8 cellular contexts compared by ENCODE assay signal in the genomic region with DNA sequence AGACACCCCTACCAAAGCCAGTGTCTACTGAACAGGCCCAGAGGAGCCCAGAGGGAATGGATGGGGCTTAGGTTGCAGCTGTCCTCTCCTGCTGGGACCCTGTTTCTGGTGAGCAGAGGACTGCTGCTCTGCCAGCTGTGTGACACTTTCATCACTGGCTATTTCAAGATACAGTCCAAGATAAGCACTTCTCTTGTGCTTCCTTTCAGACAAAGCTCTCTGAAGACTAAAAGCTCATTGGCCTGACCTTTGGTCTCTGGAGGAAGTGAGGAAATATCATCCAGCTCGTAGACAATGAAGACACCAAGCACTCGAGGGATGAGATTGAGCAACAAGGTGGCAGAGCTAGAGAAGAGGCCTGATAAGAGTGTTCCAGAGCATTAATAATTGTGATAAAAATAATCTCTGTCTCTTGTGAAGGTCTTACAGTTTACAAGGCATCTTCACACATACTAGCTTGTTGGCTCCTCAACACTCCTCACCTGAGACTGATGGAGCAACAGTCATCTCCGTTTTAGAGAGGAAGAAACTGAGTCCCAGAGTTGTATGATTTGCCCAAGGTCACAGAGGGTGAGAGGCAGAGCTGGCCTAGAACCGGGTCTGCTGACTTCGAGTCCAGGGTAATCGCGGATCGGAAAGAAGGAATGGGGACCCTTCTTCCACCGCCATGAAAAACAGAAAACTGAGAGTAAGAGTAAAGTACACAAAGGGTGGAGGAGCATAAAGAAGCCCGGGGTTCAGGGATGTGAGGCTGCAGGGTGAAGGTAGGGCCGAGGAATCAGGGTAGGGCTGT. TPM values are rescaled to one million over a fixed set of nuclear protein-coding genes. Genes with fewer than 3 reads are reported as not detected.
A peak's percentile ranks its signal among the peaks of the same experiment; 100 is the strongest.
DNase-seq lines count a peak whose midpoint lies in the region; ATAC-seq and TF ChIP-seq lines count a peak whose summit lies in the region.

No MANE protein-coding gene starts in this region.

- H3K27ac ChIP-seq in AG04450 (ENCODE audit: low read depth, low read length) (peak overlapping the region; percentile 63), dorsolateral prefrontal cortex (peak overlapping the region; percentile 47 to 94 (median 88)), tibial artery (peak overlapping the region; percentile 79 to 81)

- H3K27me3 ChIP-seq in AG04450 (ENCODE audit: control insufficient read depth, insufficient read depth, low read length), result no peaks in the 10 kb centered on the region
- H3K27me3 ChIP-seq in dorsolateral prefrontal cortex, result no peaks in the 10 kb centered on the region
- H3K27me3 ChIP-seq in tibial artery, result no peaks in the 10 kb centered on the region

- DNase-seq in AG04450 (ENCODE audit: low read depth, low spot score), result no peak
- peak; percentile 64 for DNase-seq in GM13976 (ENCODE audit: low spot score)
- DNase-seq in RKO (ENCODE audit: low spot score), result peak; percentile 58
- DNase-seq in dorsolateral prefrontal cortex, result no peak
- DNase-seq in medulla oblongata (ENCODE audit: extremely low spot score), result peak; percentile 74
- peak in 1 of 2 donors; percentile 73 for DNase-seq in tibial artery
- DNase-seq in stimulated activated CD4-positive, alpha-beta T cell treated with anti-CD3 and anti-CD28 coated beads, Interleukin-2, amount 100 ng/mL, for 48 hours, result no peak

- no peak for ATAC-seq in HG03442 (IDR thresholded peaks at IDR 0.05; ENCODE audit: unreplicated experiment)

- POLR2A ChIA-PET in AG04450 (lab: Yijun Ruan, JAX), result interaction anchor here (0.5 to 1.9 kb wide), 6 partner anchors 20 to 177 kb away, joined by 3 to 14 read pairs (median 4); a partner anchor contains a TSS

- intact Hi-C loops in dorsolateral prefrontal cortex (cut with DNase I), result loop anchor here (5.0 to 10.0 kb wide), 2 partner anchors 175 to 432 kb away; no protein-coding TSS in a partner anchor
- intact Hi-C loops in tibial artery (cut with DNase I; ENCODE audit: low total_unique reads), result loop anchor here (5.0 to 10.0 kb wide), 2 partner anchors 175 to 382 kb away; a partner anchor contains a TSS

- no peak for TF ChIP-seq CTCF in AG04450 (IDR thresholded peaks at IDR 0.05; ENCODE audit: low read depth, low read length)
- TF ChIP-seq CTCF in GM13976 (IDR thresholded peaks at IDR 0.05; ENCODE audit: borderline replicate concordance, control extremely low read depth, extremely low read depth, insufficient read depth, missing control alignments), result no peak
- TF ChIP-seq CTCF in dorsolateral prefrontal cortex (IDR thresholded peaks at IDR 0.05 in 54 of 56, conservative IDR thresholded peaks at IDR 0.05 in 2 of 56; ENCODE audit: low read depth in 1 of 56, partially characterized antibody in 56 of 56), result no peak
- TF ChIP-seq CTCF in tibial artery (IDR thresholded peaks at IDR 0.05), result no peak

- H3K4me3 ChIP-seq in AG04450 (ENCODE audit: low read depth, low read length), result peak overlapping the region; percentile 71
- H3K4me3 ChIP-seq in dorsolateral prefrontal cortex, result peak overlapping the region; percentile 39 to 93 (median 77)
- H3K4me3 ChIP-seq in tibial artery, result peak overlapping the region; percentile 63 to 71

- H3K9me3 ChIP-seq in AG04450 (ENCODE audit: control insufficient read depth, insufficient read depth, low read length) (no peaks in the 10 kb centered on the region), tibial artery (no peaks in the 10 kb centered on the region)

- in situ Hi-C loops in GM13976 (cut with MboI; ENCODE audit: low sequenced_read_pairs, unreplicated experiment), result loop anchor here (5.0 kb wide), 1 partner anchor 100 kb away; no protein-coding TSS in a partner anchor

- no peaks in the 10 kb centered on the region for H3K36me3 ChIP-seq in tibial artery

- H3K4me1 ChIP-seq in tibial artery, result peaks cover 0 to 20% (median 11%) of the 10 kb centered on the region in 4 donors

- CTCF ChIA-PET in AG04450 (lab: Charles Lee), result interaction anchor here (0.5 to 12.2 kb wide), 31 partner anchors 9 to 498 kb away, joined by 3 to 214 read pairs (median 4); no protein-coding TSS in a partner anchor

RNA-seq across cellular contexts. Expression of a gene that starts 0.7 kb away (rescaled TPM):
- polyA plus RNA-seq in AG04450 (2011; rRNA removed), result 9.3 and 11.8 TPM in 2 replicates
- polyA minus RNA-seq in AG04450 (2011; rRNA and poly(A)+ RNA removed), result 7.4 and 9.1 TPM in 2 replicates
- 10 to 100 TPM in 38 of 120 experiments, 1 to 10 TPM in 82; 3.7 to 19.3 (median 8.5) TPM for total RNA-seq in dorsolateral prefrontal cortex

RNA-seq across cellular contexts. Expression of a gene that starts 24.4 kb away (rescaled TPM):
- polyA plus RNA-seq in AG04450 (2011; rRNA removed), result 1.3 and 1.8 TPM in 2 replicates
- polyA minus RNA-seq in AG04450 (2011; rRNA and poly(A)+ RNA removed), result 2.3 and 4.0 TPM in 2 replicates
- 10 to 100 TPM; 17.0 to 82.6 (median 46.4) TPM for total RNA-seq in dorsolateral prefrontal cortex

RNA-seq across cellular contexts. Expression of a gene that starts 48.8 kb away (rescaled TPM):
- not detected in 2 replicates for polyA plus RNA-seq in AG04450 (2011; rRNA removed)
- polyA minus RNA-seq in AG04450 (2011; rRNA and poly(A)+ RNA removed), result not detected in 2 replicates
- 1 to 10 TPM in 1 of 120 experiments, under 1 TPM in 8, not detected in 111; 0.15 to 1.7 (median 0.24) TPM for total RNA-seq in dorsolateral prefrontal cortex

Comparison
In these comparisons a context has a peak if more than half of its experiments do, and no peak if none do; other contexts are left out.
1. DNase-seq: peak in GM13976 (single experiment), RKO (single experiment) and medulla oblongata (single experiment); none in AG04450 (single experiment), dorsolateral prefrontal cortex (0 of 10) and stimulated activated CD4-positive, alpha-beta T cell treated with anti-CD3 and anti-CD28 coated beads, Interleukin-2, amount 100 ng/mL, for 48 hours (0 of 2).
2. Peak in every context shown above with its lines, with median percentiles within 50 percentile points of each other: H3K27ac ChIP-seq and H3K4me3 ChIP-seq.